20 cellular contexts compared by ENCODE assay signal in genomic region chr1:181987334-181987870, GRCh38.
"Had no signal": no experiment of that assay in that cellular context is flagged by ENCODE, and none has a peak within 500 bp of the region (broad histone marks: within the 10 kb centered on the region; RNA-seq: fewer than 3 reads in every experiment).

No MANE protein-coding gene starts in this region.

- H3K4me1 ChIP-seq: ascending aorta, colonic mucosa, heart left ventricle had no signal

- H3K4me3 Mint-ChIP-seq: activated T-helper 17 cell treated with anti-CD3 and anti-CD28 coated beads, Interleukin-2, amount 50 U/mL, for 72 hours; immature natural killer cell had no signal

- ATAC-seq: activated T-helper 17 cell treated with anti-CD3 and anti-CD28 coated beads, Interleukin-2, amount 50 U/mL, for 72 hours; heart left ventricle; left colon had no signal

- DNase-seq: activated CD4-positive, alpha-beta T cell treated with anti-CD3 and anti-CD28 coated beads for 1 hour; activated CD4-positive, alpha-beta T cell treated with anti-CD3 and anti-CD28 coated beads, Interleukin-2, amount 50 U/mL, for 4 hours; activated naive CD4-positive, alpha-beta T cell treated with Interleukin-2 at 50 U/mL for 16 hours; activated T-cell treated with anti-CD3 and anti-CD28 coated beads for 4 hours; colonic mucosa; heart left ventricle; immature natural killer cell; left colon; midbrain; ovary; stimulated activated CD4-positive, alpha-beta T cell treated with anti-CD3 and anti-CD28 coated beads, Interleukin-12 subunit alpha, Interleukin-12 subunit beta, amount 100 ng/mL, for 4 hours; stimulated activated CD4-positive, alpha-beta T cell treated with anti-CD3 and anti-CD28 coated beads, Interleukin-2, amount 100 ng/mL, for 24 hours; stomach had no signal

- H3K27ac ChIP-seq: ascending aorta, cardiac muscle cell, colonic mucosa, heart left ventricle, ovary, stomach, thoracic aorta had no signal

- H3K27ac Mint-ChIP-seq: activated T-helper 17 cell treated with anti-CD3 and anti-CD28 coated beads, Interleukin-2, amount 50 U/mL, for 72 hours; immature natural killer cell had no signal

- H3K4me3 ChIP-seq: ascending aorta, cardiac muscle cell, colonic mucosa, heart left ventricle, lung, ovary, stomach, thoracic aorta had no signal

- H3K36me3 ChIP-seq: ascending aorta, cardiac muscle cell, colonic mucosa, heart left ventricle, ovary, stomach, thoracic aorta had no signal

- H3K4me1 Mint-ChIP-seq: activated T-helper 17 cell treated with anti-CD3 and anti-CD28 coated beads, Interleukin-2, amount 50 U/mL, for 72 hours; immature natural killer cell had no signal

- H3K9me3 Mint-ChIP-seq: activated T-helper 17 cell treated with anti-CD3 and anti-CD28 coated beads, Interleukin-2, amount 50 U/mL, for 72 hours; immature natural killer cell had no signal

- H3K27me3 ChIP-seq: ascending aorta, colonic mucosa, ovary, stomach had no signal

- H3K9me3 ChIP-seq: ascending aorta, colonic mucosa, heart left ventricle, ovary, stomach, thoracic aorta had no signal

- FAIRE-seq: endothelial cell of umbilical vein, frontal cortex had no signal
